14 cellular contexts compared by ENCODE assay signal in the genomic region with DNA sequence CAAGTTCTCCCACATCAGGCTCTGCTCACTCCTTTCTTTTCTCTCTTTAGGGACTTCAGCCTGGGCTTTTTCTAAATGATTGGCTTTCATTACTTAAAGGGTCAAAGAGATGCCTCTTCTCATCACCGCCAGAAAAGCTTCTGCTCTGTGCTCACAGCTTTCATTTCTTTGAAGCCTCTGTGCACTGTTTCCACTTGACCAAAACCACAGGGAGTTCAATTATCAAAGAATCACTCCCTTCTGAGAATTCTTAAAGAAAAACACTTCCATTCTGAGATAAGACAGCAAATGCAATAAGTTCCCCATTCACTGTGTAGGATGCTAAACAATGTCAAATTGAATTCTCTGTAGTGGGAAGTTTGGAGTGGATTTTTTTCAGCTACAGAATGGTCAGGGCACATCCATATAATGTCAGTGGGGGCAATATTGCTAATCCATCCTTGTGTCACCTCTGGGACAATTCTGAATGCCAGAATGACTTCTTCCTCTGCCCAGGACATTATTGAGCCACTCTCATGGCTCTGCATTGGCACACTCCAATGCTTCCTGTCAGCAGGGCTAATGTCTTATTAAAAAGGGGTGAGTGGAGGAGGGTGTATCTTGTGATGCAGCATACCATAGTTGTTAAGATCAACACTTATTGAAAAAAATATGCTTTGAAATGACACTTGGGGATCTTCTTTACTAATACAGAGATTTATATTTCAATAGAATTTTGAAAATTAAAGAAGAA.
A peak's percentile ranks its signal among the peaks of the same experiment; 100 is the strongest.
DNase-seq lines count a peak whose midpoint lies in the region; ATAC-seq and TF ChIP-seq lines count a peak whose summit lies in the region.
"Had no signal": no experiment of that assay in that cellular context is flagged by ENCODE, and none has a peak within 500 bp of the region (broad histone marks: within the 10 kb centered on the region; RNA-seq: fewer than 3 reads in every experiment).

No MANE protein-coding gene starts in this region.

- no peak overlapping the region for H3K27ac ChIP-seq in right cardiac atrium (ENCODE audit: low read length)
- H3K27ac ChIP-seq: breast epithelium, WERI-Rb-1 had no signal

- 39% methylated on average over 1 of the region's 1 CpG for WGBS in right cardiac atrium

- H3K27me3 ChIP-seq in right cardiac atrium (ENCODE audit: control insufficient read depth, insufficient read depth): no peaks in the 10 kb centered on the region
- H3K27me3 ChIP-seq: breast epithelium had no signal

- in situ Hi-C loops in KBM-7 (cut with MboI; ENCODE audit: low pct_unique_long_range_greater_than_20kb, low sequenced_read_pairs): no loop called here

- no peak overlapping the region for H3K4me3 ChIP-seq in right cardiac atrium (ENCODE audit: low read length)
- H3K4me3 ChIP-seq: breast epithelium had no signal

- H3K27me3 Mint-ChIP-seq in activated CD4-positive, alpha-beta T cell treated with anti-CD3 and anti-CD28 coated beads, Interleukin-2, amount 10 ng/mL, durations not matched to agents 24 days and 14 days: no peaks in the 10 kb centered on the region
- H3K27me3 Mint-ChIP-seq in activated T-helper 17 cell treated with anti-CD3 and anti-CD28 coated beads, Interleukin-2, amount 50 U/mL, for 72 hours: no peaks in the 10 kb centered on the region
- H3K27me3 Mint-ChIP-seq in nephron progenitor cell (ENCODE audit: low read depth, poor library complexity): peaks cover 3% of the 10 kb centered on the region

- no peaks in the 10 kb centered on the region for H3K36me3 Mint-ChIP-seq in activated CD4-positive, alpha-beta T cell treated with anti-CD3 and anti-CD28 coated beads, Interleukin-2, amount 10 ng/mL, durations not matched to agents 24 days and 14 days (ENCODE audit: low read depth)
- no peaks in the 10 kb centered on the region for H3K36me3 Mint-ChIP-seq in activated T-helper 17 cell treated with anti-CD3 and anti-CD28 coated beads, Interleukin-2, amount 50 U/mL, for 72 hours (ENCODE audit: low read depth)
- H3K36me3 Mint-ChIP-seq in nephron progenitor cell (ENCODE audit: low read depth): no peaks in the 10 kb centered on the region

- peaks cover 35% of the 10 kb centered on the region for H3K4me1 Mint-ChIP-seq in activated CD4-positive, alpha-beta T cell treated with anti-CD3 and anti-CD28 coated beads, Interleukin-2, amount 10 ng/mL, durations not matched to agents 24 days and 14 days
- no peaks in the 10 kb centered on the region for H3K4me1 Mint-ChIP-seq in activated T-helper 17 cell treated with anti-CD3 and anti-CD28 coated beads, Interleukin-2, amount 50 U/mL, for 72 hours
- H3K4me1 Mint-ChIP-seq in nephron progenitor cell: peaks cover 11% of the 10 kb centered on the region

- H3K9me3 ChIP-seq in right cardiac atrium (ENCODE audit: control insufficient read depth, low read length): no peaks in the 10 kb centered on the region
- H3K9me3 ChIP-seq: breast epithelium had no signal

- peak; percentile 80 for DNase-seq in activated CD4-positive, alpha-beta T cell treated with anti-CD3 and anti-CD28 coated beads, Interleukin-2, amount 10 ng/mL, durations not matched to agents 24 days and 14 days
- DNase-seq in activated CD4-positive, alpha-beta T cell treated with anti-CD3 and anti-CD28 coated beads for 48 hours: no peak
- DNase-seq in KBM-7: peak; percentile 6
- DNase-seq in nephron progenitor cell: no peak
- no peak for DNase-seq in right cardiac atrium
- DNase-seq in activated gamma-delta T cell (lab: John Stamatoyannopoulos, UW): no peak
- DNase-seq: COR-L47; effector memory CD4-positive, alpha-beta T cell; NCI-H2107; small intestine; WERI-Rb-1 had no signal

- H3K27ac Mint-ChIP-seq in activated CD4-positive, alpha-beta T cell treated with anti-CD3 and anti-CD28 coated beads, Interleukin-2, amount 10 ng/mL, durations not matched to agents 24 days and 14 days: peak overlapping the region; percentile 77
- peak overlapping the region; percentile 26 for H3K27ac Mint-ChIP-seq in activated T-helper 17 cell treated with anti-CD3 and anti-CD28 coated beads, Interleukin-2, amount 50 U/mL, for 72 hours
- H3K27ac Mint-ChIP-seq in nephron progenitor cell: peak overlapping the region; percentile 86

- intact Hi-C loops in activated CD4-positive, alpha-beta T cell treated with anti-CD3 and anti-CD28 coated beads, Interleukin-2, amount 10 ng/mL, durations not matched to agents 24 days and 14 days (cut with micrococcal nuclease): no loop called here
- intact Hi-C loops in right cardiac atrium (cut with DNase I): no loop called here

- no peaks in the 10 kb centered on the region for H3K4me1 ChIP-seq in right cardiac atrium (ENCODE audit: control insufficient read depth, insufficient read depth, low read length)
- H3K4me1 ChIP-seq: breast epithelium had no signal

- peak; percentile 86 for ATAC-seq in activated T-helper 17 cell treated with anti-CD3 and anti-CD28 coated beads, Interleukin-2, amount 50 U/mL, for 72 hours (replicated peaks)
- ATAC-seq in right cardiac atrium (no peak), GM21825 (IDR thresholded peaks at IDR 0.05; ENCODE audit: unreplicated experiment) (no peak)

- H3K4me3 Mint-ChIP-seq in activated CD4-positive, alpha-beta T cell treated with anti-CD3 and anti-CD28 coated beads, Interleukin-2, amount 10 ng/mL, durations not matched to agents 24 days and 14 days: peak overlapping the region; percentile 65
- H3K4me3 Mint-ChIP-seq in activated T-helper 17 cell treated with anti-CD3 and anti-CD28 coated beads, Interleukin-2, amount 50 U/mL, for 72 hours: peak overlapping the region; percentile 46
- no peak overlapping the region for H3K4me3 Mint-ChIP-seq in nephron progenitor cell

- TF ChIP-seq CTCF in nephron progenitor cell (IDR thresholded peaks at IDR 0.05): no peak

- no peaks in the 10 kb centered on the region for H3K9me3 Mint-ChIP-seq in activated CD4-positive, alpha-beta T cell treated with anti-CD3 and anti-CD28 coated beads, Interleukin-2, amount 10 ng/mL, durations not matched to agents 24 days and 14 days
- no peaks in the 10 kb centered on the region for H3K9me3 Mint-ChIP-seq in activated T-helper 17 cell treated with anti-CD3 and anti-CD28 coated beads, Interleukin-2, amount 50 U/mL, for 72 hours
- H3K9me3 Mint-ChIP-seq in nephron progenitor cell: no peaks in the 10 kb centered on the region

Comparison
In these comparisons a context has a peak if more than half of its experiments do, and no peak if none do; other contexts are left out.
1. DNase-seq: peak in activated CD4-positive, alpha-beta T cell treated with anti-CD3 and anti-CD28 coated beads, Interleukin-2, amount 10 ng/mL, durations not matched to agents 24 days and 14 days (single experiment) and KBM-7 (single experiment); none in activated CD4-positive, alpha-beta T cell treated with anti-CD3 and anti-CD28 coated beads for 48 hours (single experiment), nephron progenitor cell (single experiment), right cardiac atrium (0 of 3) and activated gamma-delta T cell (single experiment).
2. H3K27ac Mint-ChIP-seq: peak in every context shown above with its lines; median percentile 86 in nephron progenitor cell; 77 in activated CD4-positive, alpha-beta T cell treated with anti-CD3 and anti-CD28 coated beads, Interleukin-2, amount 10 ng/mL, durations not matched to agents 24 days and 14 days; 26 in activated T-helper 17 cell treated with anti-CD3 and anti-CD28 coated beads, Interleukin-2, amount 50 U/mL, for 72 hours.